1 cellular context compared by ENCODE assay signal in genomic region chr1:118960567-118961136, GRCh38.
A peak's percentile ranks its signal among the peaks of the same experiment; 100 is the strongest.
TF ChIP-seq lines count a peak whose summit lies in the region.

No MANE protein-coding gene starts in this region.

TF ChIP-seq in HepG2, 621 proteins besides CTCF, POLR2A, EP300 and RAD21 (continued from another document and continues in another):
- TF ChIP-seq HMGXB3 (CRISPR knock-in tag; IDR thresholded peaks at IDR 0.05; ENCODE audit: borderline replicate concordance) (peak; percentile 65; the same call in 1 of the 2 replicates), ZNF639 (CRISPR knock-in tag; conservative IDR thresholded peaks at IDR 0.05) (no peak), ZNF644 (CRISPR knock-in tag; IDR thresholded peaks at IDR 0.05; ENCODE audit: low read depth) (peak; percentile 97), ZSCAN25 (CRISPR knock-in tag; IDR thresholded peaks at IDR 0.05) (peak; percentile 79; the same call in 1 of the 2 replicates), NFAT5 (CRISPR knock-in tag; IDR thresholded peaks at IDR 0.05) (no peak), ZNF672 (CRISPR knock-in tag; IDR thresholded peaks at IDR 0.05) (no peak), ZC3H13 (CRISPR knock-in tag; IDR thresholded peaks at IDR 0.05) (no peak), MED8 (CRISPR knock-in tag; IDR thresholded peaks at IDR 0.05; ENCODE audit: insufficient replicate concordance) (peak; percentile 52), PAF1 (CRISPR knock-in tag; IDR thresholded peaks at IDR 0.05) (no peak), PHF20 (CRISPR knock-in tag; IDR thresholded peaks at IDR 0.05) (no peak; the same call in 1 of the 2 replicates), ELF3 (CRISPR knock-in tag; IDR thresholded peaks at IDR 0.05) (peak; percentile 91), ZNF772 (CRISPR knock-in tag; IDR thresholded peaks at IDR 0.05) (peak; percentile 76), FOXA3 (CRISPR knock-in tag; IDR thresholded peaks at IDR 0.05) (peak; percentile 97), HNRNPH1 (optimal IDR thresholded peaks at IDR 0.05; ENCODE audit: low read depth, low read length) (no peak), PAX8 (CRISPR knock-in tag; IDR thresholded peaks at IDR 0.05; ENCODE audit: borderline replicate concordance) (no peak), ZNF512 (CRISPR knock-in tag; IDR thresholded peaks at IDR 0.05) (no peak; the same call in 1 of the 2 replicates), TBX3 (IDR thresholded peaks at IDR 0.05; ENCODE audit: borderline replicate concordance) (peak; percentile 84; the same call in 1 of the 2 replicates), MEIS2 (CRISPR knock-in tag; IDR thresholded peaks at IDR 0.05) (no peak; the same call in 1 of the 2 replicates), PRDM4 (CRISPR knock-in tag; IDR thresholded peaks at IDR 0.05; ENCODE audit: borderline replicate concordance) (no peak), ZNF281 (CRISPR knock-in tag; IDR thresholded peaks at IDR 0.05; ENCODE audit: borderline replicate concordance) (peak; percentile 78; the same call in 1 of the 2 replicates), RFX1 (IDR thresholded peaks at IDR 0.05) (no peak)
- TF ChIP-seq, protein P1, sequence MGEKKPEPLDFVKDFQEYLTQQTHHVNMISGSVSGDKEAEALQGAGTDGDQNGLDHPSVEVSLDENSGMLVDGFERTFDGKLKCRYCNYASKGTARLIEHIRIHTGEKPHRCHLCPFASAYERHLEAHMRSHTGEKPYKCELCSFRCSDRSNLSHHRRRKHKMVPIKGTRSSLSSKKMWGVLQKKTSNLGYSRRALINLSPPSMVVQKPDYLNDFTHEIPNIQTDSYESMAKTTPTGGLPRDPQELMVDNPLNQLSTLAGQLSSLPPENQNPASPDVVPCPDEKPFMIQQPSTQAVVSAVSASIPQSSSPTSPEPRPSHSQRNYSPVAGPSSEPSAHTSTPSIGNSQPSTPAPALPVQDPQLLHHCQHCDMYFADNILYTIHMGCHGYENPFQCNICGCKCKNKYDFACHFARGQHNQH (CRISPR knock-in tag; IDR thresholded peaks at IDR 0.05) = peak; percentile 96
- TF ChIP-seq, protein P2, sequence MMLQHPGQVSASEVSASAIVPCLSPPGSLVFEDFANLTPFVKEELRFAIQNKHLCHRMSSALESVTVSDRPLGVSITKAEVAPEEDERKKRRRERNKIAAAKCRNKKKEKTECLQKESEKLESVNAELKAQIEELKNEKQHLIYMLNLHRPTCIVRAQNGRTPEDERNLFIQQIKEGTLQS (CRISPR knock-in tag; IDR thresholded peaks at IDR 0.05) = peak; percentile 92
- TF ChIP-seq, protein P3, sequence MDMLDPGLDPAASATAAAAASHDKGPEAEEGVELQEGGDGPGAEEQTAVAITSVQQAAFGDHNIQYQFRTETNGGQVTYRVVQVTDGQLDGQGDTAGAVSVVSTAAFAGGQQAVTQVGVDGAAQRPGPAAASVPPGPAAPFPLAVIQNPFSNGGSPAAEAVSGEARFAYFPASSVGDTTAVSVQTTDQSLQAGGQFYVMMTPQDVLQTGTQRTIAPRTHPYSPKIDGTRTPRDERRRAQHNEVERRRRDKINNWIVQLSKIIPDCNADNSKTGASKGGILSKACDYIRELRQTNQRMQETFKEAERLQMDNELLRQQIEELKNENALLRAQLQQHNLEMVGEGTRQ (IDR thresholded peaks at IDR 0.05; ENCODE audit: low read depth, low read length) = no peak
- TF ChIP-seq, protein P3 (CRISPR knock-in tag; IDR thresholded peaks at IDR 0.05; ENCODE audit: borderline replicate concordance) = no peak
- TF ChIP-seq, protein P4, sequence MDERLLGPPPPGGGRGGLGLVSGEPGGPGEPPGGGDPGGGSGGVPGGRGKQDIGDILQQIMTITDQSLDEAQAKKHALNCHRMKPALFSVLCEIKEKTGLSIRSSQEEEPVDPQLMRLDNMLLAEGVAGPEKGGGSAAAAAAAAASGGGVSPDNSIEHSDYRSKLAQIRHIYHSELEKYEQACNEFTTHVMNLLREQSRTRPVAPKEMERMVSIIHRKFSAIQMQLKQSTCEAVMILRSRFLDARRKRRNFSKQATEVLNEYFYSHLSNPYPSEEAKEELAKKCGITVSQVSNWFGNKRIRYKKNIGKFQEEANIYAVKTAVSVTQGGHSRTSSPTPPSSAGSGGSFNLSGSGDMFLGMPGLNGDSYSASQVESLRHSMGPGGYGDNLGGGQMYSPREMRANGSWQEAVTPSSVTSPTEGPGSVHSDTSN (CRISPR knock-in tag; IDR thresholded peaks at IDR 0.05) = no peak
